13 cellular contexts compared by ENCODE assay signal in genomic region chr20:14948416-14948815, GRCh38.
DNase-seq lines count a peak whose midpoint lies in the region; ATAC-seq, FAIRE-seq and TF ChIP-seq lines count a peak whose summit lies in the region.
"Had no signal": no experiment of that assay in that cellular context is flagged by ENCODE, and none has a peak within 500 bp of the region (broad histone marks: within the 10 kb centered on the region; RNA-seq: fewer than 3 reads in every experiment).

No MANE protein-coding gene starts in this region.

- H3K9me3 ChIP-seq in pancreas (no peaks in the 10 kb centered on the region), adrenal gland (replicated peaks in 1 of 3) (no peaks in the 10 kb centered on the region)
- H3K9me3 ChIP-seq: tibial artery had no signal

- TF ChIP-seq CTCF in GM12872 (IDR thresholded peaks at IDR 0.05; ENCODE audit: insufficient read depth, low read depth, low read length) (peak; percentile 30; the same call in 2 of the 3 replicates), choroid plexus epithelial cell (conservative IDR thresholded peaks at IDR 0.05; ENCODE audit: low read depth, low read length) (peak; percentile 32), pancreas (IDR thresholded peaks at IDR 0.05) (no peak), adrenal gland (IDR thresholded peaks at IDR 0.05) (peak in 1 of 6 experiments; percentile 16)

- H3K4me1 ChIP-seq in pancreas (no peaks in the 10 kb centered on the region), adrenal gland (replicated peaks in 1 of 2) (peaks cover 0 to 11% of the 10 kb centered on the region in 2 donors)

- H3K27ac ChIP-seq in pancreas (no peak overlapping the region), adrenal gland (no peak overlapping the region)
- H3K27ac ChIP-seq: tibial artery had no signal

- intact Hi-C loops in pancreas (cut with DNase I) = no loop called here
- intact Hi-C loops in adrenal gland (cut with DNase I) = no loop called here

- H3K9me3 Mint-ChIP-seq in activated CD4-positive, alpha-beta memory T cell treated with anti-CD3 and anti-CD28 coated beads, Interleukin-2, amount 10 ng/mL, durations not matched to agents 7 days and 5 days = peaks cover 2% of the 10 kb centered on the region
- peaks cover 8% of the 10 kb centered on the region for H3K9me3 Mint-ChIP-seq in activated T-helper 17 cell treated with anti-CD3 and anti-CD28 coated beads, Interleukin-2, amount 50 U/mL, for 72 hours

- H3K36me3 ChIP-seq in pancreas (no peaks in the 10 kb centered on the region), adrenal gland (replicated peaks in 1 of 2) (no peaks in the 10 kb centered on the region)
- H3K36me3 ChIP-seq: tibial artery had no signal

- no peak overlapping the region for H3K4me3 Mint-ChIP-seq in activated CD4-positive, alpha-beta memory T cell treated with anti-CD3 and anti-CD28 coated beads, Interleukin-2, amount 10 ng/mL, durations not matched to agents 7 days and 5 days
- H3K4me3 Mint-ChIP-seq in activated T-helper 17 cell treated with anti-CD3 and anti-CD28 coated beads, Interleukin-2, amount 50 U/mL, for 72 hours = no peak overlapping the region

- DNase-seq in NCI-H69 (lab: John Stamatoyannopoulos, UW) = peak; percentile 71
- peak; percentile 13 for DNase-seq in choroid plexus epithelial cell (ENCODE audit: low read depth)
- DNase-seq in pancreas = peak in 1 of 6 donors; percentile 13
- DNase-seq in activated CD4-positive, alpha-beta memory T cell treated with anti-CD3 and anti-CD28 coated beads, Interleukin-2, amount 10 ng/mL, durations not matched to agents 7 days and 5 days = no peak
- DNase-seq in adrenal gland = no peak
- DNase-seq in frontal cortex (ENCODE audit: low spot score in 2 of 2) = no peak
- DNase-seq: activated effector memory CD4-positive, alpha-beta T cell treated with anti-CD3 and anti-CD28 coated beads, Interleukin-2, amount 50 U/mL, for 16 hours; COR-L47; NCI-H1417 treated with DMSO at 0.1 percent for 48 hours; tibial artery had no signal

- H3K4me1 Mint-ChIP-seq in activated CD4-positive, alpha-beta memory T cell treated with anti-CD3 and anti-CD28 coated beads, Interleukin-2, amount 10 ng/mL, durations not matched to agents 7 days and 5 days = no peaks in the 10 kb centered on the region
- no peaks in the 10 kb centered on the region for H3K4me1 Mint-ChIP-seq in activated T-helper 17 cell treated with anti-CD3 and anti-CD28 coated beads, Interleukin-2, amount 50 U/mL, for 72 hours

- no peaks in the 10 kb centered on the region for H3K27me3 Mint-ChIP-seq in activated CD4-positive, alpha-beta memory T cell treated with anti-CD3 and anti-CD28 coated beads, Interleukin-2, amount 10 ng/mL, durations not matched to agents 7 days and 5 days
- no peaks in the 10 kb centered on the region for H3K27me3 Mint-ChIP-seq in activated T-helper 17 cell treated with anti-CD3 and anti-CD28 coated beads, Interleukin-2, amount 50 U/mL, for 72 hours

- CTCF ChIA-PET in activated CD4-positive, alpha-beta memory T cell treated with anti-CD3 and anti-CD28 coated beads, Interleukin-2, amount 10 ng/mL, durations not matched to agents 7 days and 5 days (lab: Charles Lee) = no interaction called here

- peak in 3 of 4 donors; percentile 37 to 58 (median 57) for ATAC-seq in pancreas
- ATAC-seq in activated T-helper 17 cell treated with anti-CD3 and anti-CD28 coated beads, Interleukin-2, amount 50 U/mL, for 72 hours (replicated peaks) = no peak

- no peak for TF ChIP-seq POLR2A in adrenal gland (IDR thresholded peaks at IDR 0.05)

- no peaks in the 10 kb centered on the region for H3K27me3 ChIP-seq in pancreas
- H3K27me3 ChIP-seq in adrenal gland = no peaks in the 10 kb centered on the region
- H3K27me3 ChIP-seq: tibial artery had no signal

- no peaks in the 10 kb centered on the region for H3K36me3 Mint-ChIP-seq in activated CD4-positive, alpha-beta memory T cell treated with anti-CD3 and anti-CD28 coated beads, Interleukin-2, amount 10 ng/mL, durations not matched to agents 7 days and 5 days (ENCODE audit: low read depth)
- no peaks in the 10 kb centered on the region for H3K36me3 Mint-ChIP-seq in activated T-helper 17 cell treated with anti-CD3 and anti-CD28 coated beads, Interleukin-2, amount 50 U/mL, for 72 hours (ENCODE audit: low read depth)

- WGBS in pancreas, 2 donors = 68 to 69% methylated on average over 3 of the region's 3 CpGs
- WGBS in adrenal gland, 4 donors = 76 to 85% (median 80%) methylated on average over 3 of the region's 3 CpGs

- H3K27ac Mint-ChIP-seq in activated CD4-positive, alpha-beta memory T cell treated with anti-CD3 and anti-CD28 coated beads, Interleukin-2, amount 10 ng/mL, durations not matched to agents 7 days and 5 days = no peak overlapping the region
- H3K27ac Mint-ChIP-seq in activated T-helper 17 cell treated with anti-CD3 and anti-CD28 coated beads, Interleukin-2, amount 50 U/mL, for 72 hours = no peak overlapping the region

- no peak overlapping the region for H3K4me3 ChIP-seq in choroid plexus epithelial cell (ENCODE audit: low read depth, low read length)
- no peak overlapping the region for H3K4me3 ChIP-seq in pancreas
- H3K4me3 ChIP-seq in adrenal gland = no peak overlapping the region
- H3K4me3 ChIP-seq: tibial artery had no signal

- FAIRE-seq in pancreas (lab: Jason Lieb, UNC) (no peak), frontal cortex (lab: Jason Lieb, UNC) (no peak)
- FAIRE-seq: colon had no signal

- POLR2A ChIA-PET in activated CD4-positive, alpha-beta memory T cell treated with anti-CD3 and anti-CD28 coated beads, Interleukin-2, amount 10 ng/mL, durations not matched to agents 7 days and 5 days (lab: Charles Lee) = no interaction called here

Comparison
In these comparisons a context has a peak if more than half of its experiments do, and no peak if none do; other contexts are left out.
1. CTCF ChIP-seq: peak in GM12872 (single experiment) and choroid plexus epithelial cell (single experiment); none in pancreas (0 of 4).
2. DNase-seq: peak in NCI-H69 (single experiment) and choroid plexus epithelial cell (single experiment); none in activated CD4-positive, alpha-beta memory T cell treated with anti-CD3 and anti-CD28 coated beads, Interleukin-2, amount 10 ng/mL, durations not matched to agents 7 days and 5 days (single experiment), adrenal gland (0 of 7) and frontal cortex (0 of 2).